9 cellular contexts compared by ENCODE assay signal in the genomic region with DNA sequence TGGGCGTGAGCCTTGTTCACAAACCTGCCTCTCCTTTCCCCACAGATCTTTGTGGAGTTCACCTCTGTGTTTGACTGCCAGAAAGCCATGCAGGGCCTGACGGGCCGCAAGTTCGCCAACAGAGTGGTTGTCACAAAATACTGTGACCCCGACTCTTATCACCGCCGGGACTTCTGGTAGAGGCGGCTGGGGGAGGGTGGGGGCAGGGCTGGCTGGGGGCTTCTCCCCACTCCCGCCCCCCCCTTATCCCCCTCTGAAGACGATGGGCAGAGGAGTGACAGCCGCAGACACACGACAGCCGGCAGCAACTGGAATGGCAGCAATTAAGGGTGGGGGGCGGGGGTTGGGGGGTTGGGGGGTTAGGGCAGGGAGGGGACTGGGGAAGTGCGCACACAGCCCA. TPM values are rescaled to one million over a fixed set of nuclear protein-coding genes. Genes with fewer than 3 reads are reported as not detected.
DNase-seq lines count a peak whose midpoint lies in the region; ATAC-seq and TF ChIP-seq lines count a peak whose summit lies in the region.
"Had no signal": no experiment of that assay in that cellular context is flagged by ENCODE, and none has a peak within 500 bp of the region (broad histone marks: within the 10 kb centered on the region; RNA-seq: fewer than 3 reads in every experiment).

No MANE protein-coding gene starts in this region.

- peak overlapping the region in 6 of 7 donors; percentile 26 to 65 (median 58) for H3K4me3 Mint-ChIP-seq in CD8-positive, alpha-beta memory T cell
- peak overlapping the region in 3 of 4 donors; percentile 33 to 80 (median 55) for H3K4me3 Mint-ChIP-seq in IgD-negative memory B cell
- peak overlapping the region; percentile 68 for H3K4me3 Mint-ChIP-seq in activated naive CD8-positive, alpha-beta T cell treated with anti-CD3 and anti-CD28 coated beads, Interleukin-2, amount 50 U/mL, for 24 hours
- no peak overlapping the region for H3K4me3 Mint-ChIP-seq in natural killer cell

- ATAC-seq in activated naive CD8-positive, alpha-beta T cell treated with anti-CD3 and anti-CD28 coated beads, Interleukin-2, amount 50 U/mL, for 24 hours: no peak
- ATAC-seq in natural killer cell: no peak
- no peak for ATAC-seq in HG02763 (IDR thresholded peaks at IDR 0.05; ENCODE audit: unreplicated experiment)

- DNase-seq in CD8-positive, alpha-beta memory T cell: no peak
- no peak for DNase-seq in activated naive CD8-positive, alpha-beta T cell treated with anti-CD3 and anti-CD28 coated beads, Interleukin-2, amount 50 U/mL, for 24 hours
- DNase-seq in natural killer cell (no peak), HUDEP-2 (lab: John Stamatoyannopoulos, UW; ENCODE audit: unreplicated experiment in 76 of 76) (no peak), hepatic stellate cell (ENCODE audit: low spot score) (no peak)
- no peak for DNase-seq in effector CD8-positive, alpha-beta T cell (lab: John Stamatoyannopoulos, UW)

- CTCF ChIA-PET in CD8-positive, alpha-beta memory T cell (lab: Charles Lee): no interaction called here

- H3K4me1 ChIP-seq in CD8-positive, alpha-beta memory T cell (ENCODE audit: insufficient read depth, low read length): peaks cover 43% of the 10 kb centered on the region

- intact Hi-C loops in natural killer cell (cut with micrococcal nuclease): loop anchor here (2.0 kb wide), 1 partner anchor 19 kb away; the partner anchor contains the start of gene U2AF2

- no peak overlapping the region for H3K4me3 ChIP-seq in CD8-positive, alpha-beta memory T cell (ENCODE audit: low read length)

- H3K27me3 Mint-ChIP-seq in CD8-positive, alpha-beta memory T cell: peaks cover 0 to 3% of the 10 kb centered on the region in 2 donors
- H3K27me3 Mint-ChIP-seq in IgD-negative memory B cell: no peaks in the 10 kb centered on the region
- H3K27me3 Mint-ChIP-seq in activated naive CD8-positive, alpha-beta T cell treated with anti-CD3 and anti-CD28 coated beads, Interleukin-2, amount 50 U/mL, for 24 hours: no peaks in the 10 kb centered on the region
- no peaks in the 10 kb centered on the region for H3K27me3 Mint-ChIP-seq in natural killer cell (ENCODE audit: low read depth in 2 of 2)

- H3K27ac ChIP-seq in CD8-positive, alpha-beta memory T cell (ENCODE audit: low read depth, low read length): no peak overlapping the region

- TF ChIP-seq CTCF in natural killer cell (IDR thresholded peaks at IDR 0.05): no peak

- peaks cover 32% of the 10 kb centered on the region for H3K36me3 ChIP-seq in CD8-positive, alpha-beta memory T cell (ENCODE audit: insufficient read depth, low read length)

- H3K9me3 ChIP-seq in CD8-positive, alpha-beta memory T cell (ENCODE audit: low read length): no peaks in the 10 kb centered on the region
- H3K9me3 ChIP-seq: ascending aorta had no signal

- H3K9me3 Mint-ChIP-seq in CD8-positive, alpha-beta memory T cell: no peaks in the 10 kb centered on the region
- no peaks in the 10 kb centered on the region for H3K9me3 Mint-ChIP-seq in IgD-negative memory B cell
- H3K9me3 Mint-ChIP-seq in activated naive CD8-positive, alpha-beta T cell treated with anti-CD3 and anti-CD28 coated beads, Interleukin-2, amount 50 U/mL, for 24 hours: no peaks in the 10 kb centered on the region
- no peaks in the 10 kb centered on the region for H3K9me3 Mint-ChIP-seq in natural killer cell

- no peaks in the 10 kb centered on the region for H3K27me3 ChIP-seq in CD8-positive, alpha-beta memory T cell (ENCODE audit: insufficient read depth, low read length, poor library complexity, severe bottlenecking)
- H3K27me3 ChIP-seq: ascending aorta had no signal

- H3K4me1 Mint-ChIP-seq in CD8-positive, alpha-beta memory T cell: peaks cover 44 to 80% (median 47%) of the 10 kb centered on the region in 3 donors
- peaks cover 35 to 44% (median 40%) of the 10 kb centered on the region in 3 donors for H3K4me1 Mint-ChIP-seq in IgD-negative memory B cell
- H3K4me1 Mint-ChIP-seq in activated naive CD8-positive, alpha-beta T cell treated with anti-CD3 and anti-CD28 coated beads, Interleukin-2, amount 50 U/mL, for 24 hours: peaks cover 63% of the 10 kb centered on the region
- H3K4me1 Mint-ChIP-seq in natural killer cell: peaks cover 46 to 59% of the 10 kb centered on the region in 2 donors

- peaks cover 0 to 74% (median 11%) of the 10 kb centered on the region in 3 donors for H3K36me3 Mint-ChIP-seq in CD8-positive, alpha-beta memory T cell
- H3K36me3 Mint-ChIP-seq in IgD-negative memory B cell: peaks cover 2% of the 10 kb centered on the region
- H3K36me3 Mint-ChIP-seq in activated naive CD8-positive, alpha-beta T cell treated with anti-CD3 and anti-CD28 coated beads, Interleukin-2, amount 50 U/mL, for 24 hours (ENCODE audit: low read depth): peaks cover 45% of the 10 kb centered on the region
- no peaks in the 10 kb centered on the region for H3K36me3 Mint-ChIP-seq in natural killer cell

- peak overlapping the region in 7 of 8 donors; percentile 82 to 95 (median 89) for H3K27ac Mint-ChIP-seq in CD8-positive, alpha-beta memory T cell
- H3K27ac Mint-ChIP-seq in IgD-negative memory B cell (peak overlapping the region; percentile 87 to 91 (median 90)), natural killer cell (peak overlapping the region; percentile 88 to 99)
- H3K27ac Mint-ChIP-seq in activated naive CD8-positive, alpha-beta T cell treated with anti-CD3 and anti-CD28 coated beads, Interleukin-2, amount 50 U/mL, for 24 hours: peak overlapping the region; percentile 75

- POLR2A ChIA-PET in CD8-positive, alpha-beta memory T cell (lab: Charles Lee): no interaction called here

RNA-seq across cellular contexts. Expression of gene EPN1, which starts 1.1 kb away (rescaled TPM):
- total RNA-seq in CD8-positive, alpha-beta memory T cell: 10 to 100 TPM; 39.0 to 40.2 TPM
- polyA plus RNA-seq in CD8-positive, alpha-beta memory T cell: 20.2 TPM
- 29.9 TPM for polyA plus RNA-seq in IgD-negative memory B cell
- 10 to 100 TPM; 47.6 to 56.4 (median 51.8) TPM for total RNA-seq in natural killer cell

RNA-seq across cellular contexts. Expression of gene U2AF2, which starts 19.1 kb away (rescaled TPM):
- 100 to 1,000 TPM; 374 to 386 TPM for total RNA-seq in CD8-positive, alpha-beta memory T cell
- 9.5 TPM for polyA plus RNA-seq in CD8-positive, alpha-beta memory T cell
- polyA plus RNA-seq in IgD-negative memory B cell: 14.2 TPM
- total RNA-seq in natural killer cell: 100 to 1,000 TPM; 304 to 322 (median 321) TPM

RNA-seq across cellular contexts. Expression of gene CCDC106, which starts 25.9 kb away (rescaled TPM):
- 1 to 10 TPM; 2.0 to 2.2 TPM for total RNA-seq in CD8-positive, alpha-beta memory T cell
- polyA plus RNA-seq in CD8-positive, alpha-beta memory T cell: 0.54 TPM
- polyA plus RNA-seq in IgD-negative memory B cell: 16.0 TPM
- 1 to 10 TPM; 2.0 to 3.2 (median 3.2) TPM for total RNA-seq in natural killer cell

RNA-seq across cellular contexts. Expression of gene ZNF581, which starts 30.4 kb away (rescaled TPM):
- 10 to 100 TPM; 32.8 to 34.4 TPM for total RNA-seq in CD8-positive, alpha-beta memory T cell
- 23.4 TPM for polyA plus RNA-seq in CD8-positive, alpha-beta memory T cell
- polyA plus RNA-seq in IgD-negative memory B cell: 79.3 TPM
- 10 to 100 TPM; 15.4 to 21.9 (median 19.0) TPM for total RNA-seq in natural killer cell

RNA-seq across cellular contexts. Expression of gene ZNF580, which starts 33.1 kb away (rescaled TPM):
- 10 to 100 TPM; 39.6 to 41.3 TPM for total RNA-seq in CD8-positive, alpha-beta memory T cell
- polyA plus RNA-seq in CD8-positive, alpha-beta memory T cell: 15.2 TPM
- 38.4 TPM for polyA plus RNA-seq in IgD-negative memory B cell
- total RNA-seq in natural killer cell: 10 to 100 TPM; 38.0 to 46.0 (median 40.0) TPM
